Comparison of ENCODE assay signal across 16 cellular contexts in genomic region chr14:28264306-28264705, GRCh38.
"Had no signal": no experiment of that assay in that cellular context is flagged by ENCODE, and none has a peak within 500 bp of the region (broad histone marks: within the 10 kb centered on the region; RNA-seq: fewer than 3 reads in every experiment).

No MANE protein-coding gene starts in this region.

- H3K4me1 Mint-ChIP-seq: activated naive CD8-positive, alpha-beta T cell treated with anti-CD3 and anti-CD28 coated beads for 36 hours; naive thymus-derived CD4-positive, alpha-beta T cell; stimulated activated effector memory CD8-positive, alpha-beta T cell treated with anti-CD3 and anti-CD28 coated beads, Interleukin-12 subunit alpha, Interleukin-12 subunit beta, amount 100 ng/mL, for 72 hours had no signal

- H3K27me3 ChIP-seq: tibial nerve had no signal

- H3K36me3 ChIP-seq: neutrophil, tibial nerve had no signal

- H3K4me1 ChIP-seq: tibial nerve had no signal

- H3K36me3 Mint-ChIP-seq: activated CD4-positive, alpha-beta memory T cell treated with anti-CD3 and anti-CD28 coated beads for 36 hours; activated naive CD8-positive, alpha-beta T cell treated with anti-CD3 and anti-CD28 coated beads for 36 hours; stimulated activated effector memory CD8-positive, alpha-beta T cell treated with anti-CD3 and anti-CD28 coated beads, Interleukin-12 subunit alpha, Interleukin-12 subunit beta, amount 100 ng/mL, for 72 hours had no signal

- H3K4me3 ChIP-seq: coronary artery, tibial nerve had no signal

- H3K27ac Mint-ChIP-seq: activated CD4-positive, alpha-beta memory T cell treated with anti-CD3 and anti-CD28 coated beads for 36 hours; activated naive CD8-positive, alpha-beta T cell treated with anti-CD3 and anti-CD28 coated beads for 36 hours; naive thymus-derived CD4-positive, alpha-beta T cell; stimulated activated effector memory CD8-positive, alpha-beta T cell treated with anti-CD3 and anti-CD28 coated beads, Interleukin-12 subunit alpha, Interleukin-12 subunit beta, amount 100 ng/mL, for 72 hours had no signal

- H3K27me3 Mint-ChIP-seq: activated CD4-positive, alpha-beta memory T cell treated with anti-CD3 and anti-CD28 coated beads for 36 hours; activated naive CD8-positive, alpha-beta T cell treated with anti-CD3 and anti-CD28 coated beads for 36 hours; naive thymus-derived CD4-positive, alpha-beta T cell had no signal

- DNase-seq: activated CD4-positive, alpha-beta memory T cell treated with anti-CD3 and anti-CD28 coated beads for 36 hours; activated CD4-positive, CD25-positive, alpha-beta regulatory T cell treated with anti-CD3 and anti-CD28 coated beads, Interleukin-2, amount 50 U/mL, for 72 hours; activated effector memory CD4-positive, alpha-beta T cell treated with anti-CD3 and anti-CD28 coated beads, Interleukin-2, amount 50 U/mL, for 16 hours; activated naive CD8-positive, alpha-beta T cell treated with anti-CD3 and anti-CD28 coated beads for 36 hours; activated T-cell treated with anti-CD3 and anti-CD28 coated beads, Interleukin-2, amount 50 U/mL, for 4 hours; caudate nucleus; effector memory CD4-positive, alpha-beta T cell; left cardiac atrium; naive thymus-derived CD4-positive, alpha-beta T cell; small intestine; T-helper 9 cell had no signal

- ATAC-seq: activated T-cell treated with anti-CD3 and anti-CD28 coated beads, Interleukin-2, amount 50 U/mL, for 4 hours; left cardiac atrium; naive thymus-derived CD4-positive, alpha-beta T cell; stimulated activated effector memory CD8-positive, alpha-beta T cell treated with anti-CD3 and anti-CD28 coated beads, Interleukin-12 subunit alpha, Interleukin-12 subunit beta, amount 100 ng/mL, for 72 hours had no signal

- H3K4me3 Mint-ChIP-seq: activated CD4-positive, alpha-beta memory T cell treated with anti-CD3 and anti-CD28 coated beads for 36 hours; activated naive CD8-positive, alpha-beta T cell treated with anti-CD3 and anti-CD28 coated beads for 36 hours; activated T-cell treated with anti-CD3 and anti-CD28 coated beads, Interleukin-2, amount 50 U/mL, for 4 hours; naive thymus-derived CD4-positive, alpha-beta T cell; stimulated activated effector memory CD8-positive, alpha-beta T cell treated with anti-CD3 and anti-CD28 coated beads, Interleukin-12 subunit alpha, Interleukin-12 subunit beta, amount 100 ng/mL, for 72 hours had no signal

- H3K9me3 ChIP-seq: neutrophil had no signal

- H3K27ac ChIP-seq: coronary artery, epithelial cell of prostate, neutrophil, tibial nerve had no signal
